Comparison of ENCODE assay signal across 8 cellular contexts in the genomic region with DNA sequence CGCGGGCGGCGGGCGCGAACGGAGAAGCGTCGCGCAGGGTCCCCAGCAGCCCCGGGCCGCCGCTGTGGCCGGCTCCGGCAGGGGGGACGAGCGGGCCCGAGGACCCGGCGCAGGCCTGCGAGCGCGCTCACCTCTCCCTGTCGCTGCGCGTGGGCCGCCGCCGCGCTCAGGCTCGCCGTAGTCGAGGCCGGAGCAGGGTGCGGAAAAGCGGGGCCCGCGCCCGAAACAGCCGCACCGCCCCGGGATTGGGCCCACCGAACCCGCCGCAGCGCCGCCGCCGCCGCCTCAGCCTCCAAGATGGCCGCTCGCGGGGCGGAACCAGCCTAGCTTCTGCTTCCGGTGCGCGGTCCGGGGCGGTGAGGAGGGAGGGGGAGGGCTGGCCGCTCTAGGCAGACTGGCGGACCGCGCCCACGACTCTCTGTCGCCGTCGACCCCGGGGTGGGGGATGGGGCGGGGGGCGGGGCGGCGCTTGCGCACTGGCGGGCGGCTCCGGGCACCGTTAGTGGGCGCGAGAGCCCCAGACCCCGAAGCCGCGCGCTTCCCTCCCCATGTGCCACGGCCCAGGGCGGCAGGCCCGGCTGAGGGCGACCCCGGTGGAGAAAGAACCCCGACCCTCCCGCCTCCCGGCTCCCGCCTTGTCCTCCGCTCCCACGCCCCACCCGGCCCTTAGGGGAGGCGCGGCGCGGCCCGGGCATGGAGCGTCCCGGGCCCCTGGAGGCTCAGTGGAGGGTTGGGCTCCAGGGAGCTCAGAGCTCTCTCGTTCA. TPM values are rescaled to one million over a fixed set of nuclear protein-coding genes. Genes with fewer than 3 reads are reported as not detected.
DNase-seq lines count a peak whose midpoint lies in the region; ATAC-seq and TF ChIP-seq lines count a peak whose summit lies in the region.

Gene UBE2J2 (minus strand): TSS at position 320 of the 764 bp plus-strand sequence. CDS start 5,862 bp downstream, outside the sequence.

- no peaks in the 10 kb centered on the region for H3K9me3 Mint-ChIP-seq in activated T-cell treated with anti-CD3 and anti-CD28 coated beads, Interleukin-2, amount 50 U/mL, for 24 hours

- WGBS in esophagus, 2 donors, result 0 to 1% methylated on average over 72 to 103 of the region's 103 CpGs

- H3K27me3 ChIP-seq in esophagus (ENCODE audit: control insufficient read depth in 1 of 2, insufficient read depth in 2 of 2, low read length in 2 of 2) (no peaks in the 10 kb centered on the region), muscle layer of colon (ENCODE audit: control insufficient read depth in 1 of 2, insufficient read depth in 2 of 2, low read length in 2 of 2) (no peaks in the 10 kb centered on the region)

- H3K4me1 ChIP-seq in esophagus (ENCODE audit: control insufficient read depth in 2 of 2, insufficient read depth in 2 of 2, low read length in 1 of 2) (peaks cover 13 to 29% of the 10 kb centered on the region in 2 donors), muscle layer of colon (ENCODE audit: insufficient read depth, low read length) (peaks cover 37% of the 10 kb centered on the region)

- no peaks in the 10 kb centered on the region for H3K27me3 Mint-ChIP-seq in activated T-cell treated with anti-CD3 and anti-CD28 coated beads, Interleukin-2, amount 50 U/mL, for 24 hours

- H3K36me3 ChIP-seq in esophagus (ENCODE audit: control insufficient read depth in 2 of 2, insufficient read depth in 2 of 2, low read length in 1 of 2) (peaks cover 0 to 6% of the 10 kb centered on the region in 2 donors), muscle layer of colon (ENCODE audit: insufficient read depth, low read length) (no peaks in the 10 kb centered on the region)

- DNase-seq in COLO668 (lab: John Stamatoyannopoulos, UW; ENCODE audit: unreplicated experiment), result peak; percentile 98
- DNase-seq in HuH-7.5 (ENCODE audit: low spot score), result peak; percentile 97
- DNase-seq in activated T-cell treated with anti-CD3 and anti-CD28 coated beads, Interleukin-2, amount 50 U/mL, for 24 hours, result peak; percentile 95
- DNase-seq in stimulated activated CD8-positive, alpha-beta memory T cell treated with anti-CD3 and anti-CD28 coated beads, Interleukin-7, amount 100 ng/mL, for 1 hour (ENCODE audit: low read depth in 2 of 2), result peak; percentile 84 to 87

- no peaks in the 10 kb centered on the region for H3K9me3 ChIP-seq in esophagus (ENCODE audit: control insufficient read depth in 2 of 2, insufficient read depth in 1 of 2, low read depth in 1 of 2, low read length in 1 of 2)
- no peaks in the 10 kb centered on the region for H3K9me3 ChIP-seq in muscle layer of colon (ENCODE audit: low read length)

- H3K4me3 Mint-ChIP-seq in activated T-cell treated with anti-CD3 and anti-CD28 coated beads, Interleukin-2, amount 50 U/mL, for 24 hours, result peak within 1 kb of the TSS; percentile 91

- H3K27ac Mint-ChIP-seq in activated T-cell treated with anti-CD3 and anti-CD28 coated beads, Interleukin-2, amount 50 U/mL, for 24 hours, result peak within 1 kb of the TSS; percentile 94

- H3K9ac ChIP-seq in muscle layer of colon (ENCODE audit: low read length), result peak within 1 kb of the TSS; percentile 80

- H3K36me3 Mint-ChIP-seq in activated T-cell treated with anti-CD3 and anti-CD28 coated beads, Interleukin-2, amount 50 U/mL, for 24 hours (ENCODE audit: low read depth), result peaks cover 39% of the 10 kb centered on the region

- H3K4me1 Mint-ChIP-seq in activated T-cell treated with anti-CD3 and anti-CD28 coated beads, Interleukin-2, amount 50 U/mL, for 24 hours (ENCODE audit: low read depth), result peaks cover 41% of the 10 kb centered on the region

- H3K4me3 ChIP-seq in esophagus (ENCODE audit: low read depth in 1 of 2, low read length in 2 of 2) (peak within 1 kb of the TSS; percentile 83 to 90), muscle layer of colon (ENCODE audit: low read depth in 1 of 2, low read length in 2 of 2) (peak within 1 kb of the TSS; percentile 66 to 91)

- ATAC-seq in GM21390 (IDR thresholded peaks at IDR 0.05; ENCODE audit: unreplicated experiment), result peak; percentile 82

- peak within 1 kb of the TSS; percentile 85 to 87 for H3K27ac ChIP-seq in esophagus (ENCODE audit: low read depth in 2 of 2, low read length in 1 of 2)
- H3K27ac ChIP-seq in muscle layer of colon (ENCODE audit: low read depth, low read length), result peak within 1 kb of the TSS; percentile 54

TF ChIP-seq in PFSK-1, 5 proteins besides CTCF, POLR2A, EP300 and RAD21:
- TF ChIP-seq SIN3A (IDR thresholded peaks at IDR 0.05; ENCODE audit: borderline replicate concordance, insufficient read depth, low read length), result no peak; the same call in 1 of the 2 replicates
- TF ChIP-seq TAF1 (IDR thresholded peaks at IDR 0.05; ENCODE audit: borderline replicate concordance, insufficient read depth, low read length), result peak; percentile 72; the same call in 1 of the 2 replicates
- peak; percentile 75 for TF ChIP-seq FOXP2 (optimal IDR thresholded peaks at IDR 0.05; ENCODE audit: borderline replicate concordance, extremely low read depth, extremely low read length, insufficient read depth)
- peak; percentile 83 for TF ChIP-seq POLR2AphosphoS5 (IDR thresholded peaks at IDR 0.05; ENCODE audit: low read depth, low read length)
- TF ChIP-seq, protein P1, sequence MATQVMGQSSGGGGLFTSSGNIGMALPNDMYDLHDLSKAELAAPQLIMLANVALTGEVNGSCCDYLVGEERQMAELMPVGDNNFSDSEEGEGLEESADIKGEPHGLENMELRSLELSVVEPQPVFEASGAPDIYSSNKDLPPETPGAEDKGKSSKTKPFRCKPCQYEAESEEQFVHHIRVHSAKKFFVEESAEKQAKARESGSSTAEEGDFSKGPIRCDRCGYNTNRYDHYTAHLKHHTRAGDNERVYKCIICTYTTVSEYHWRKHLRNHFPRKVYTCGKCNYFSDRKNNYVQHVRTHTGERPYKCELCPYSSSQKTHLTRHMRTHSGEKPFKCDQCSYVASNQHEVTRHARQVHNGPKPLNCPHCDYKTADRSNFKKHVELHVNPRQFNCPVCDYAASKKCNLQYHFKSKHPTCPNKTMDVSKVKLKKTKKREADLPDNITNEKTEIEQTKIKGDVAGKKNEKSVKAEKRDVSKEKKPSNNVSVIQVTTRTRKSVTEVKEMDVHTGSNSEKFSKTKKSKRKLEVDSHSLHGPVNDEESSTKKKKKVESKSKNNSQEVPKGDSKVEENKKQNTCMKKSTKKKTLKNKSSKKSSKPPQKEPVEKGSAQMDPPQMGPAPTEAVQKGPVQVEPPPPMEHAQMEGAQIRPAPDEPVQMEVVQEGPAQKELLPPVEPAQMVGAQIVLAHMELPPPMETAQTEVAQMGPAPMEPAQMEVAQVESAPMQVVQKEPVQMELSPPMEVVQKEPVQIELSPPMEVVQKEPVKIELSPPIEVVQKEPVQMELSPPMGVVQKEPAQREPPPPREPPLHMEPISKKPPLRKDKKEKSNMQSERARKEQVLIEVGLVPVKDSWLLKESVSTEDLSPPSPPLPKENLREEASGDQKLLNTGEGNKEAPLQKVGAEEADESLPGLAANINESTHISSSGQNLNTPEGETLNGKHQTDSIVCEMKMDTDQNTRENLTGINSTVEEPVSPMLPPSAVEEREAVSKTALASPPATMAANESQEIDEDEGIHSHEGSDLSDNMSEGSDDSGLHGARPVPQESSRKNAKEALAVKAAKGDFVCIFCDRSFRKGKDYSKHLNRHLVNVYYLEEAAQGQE (IDR thresholded peaks at IDR 0.05; ENCODE audit: insufficient read depth in 1 of 2, low read depth in 2 of 2, low read length in 2 of 2), result peak in 1 of 2 experiments; percentile 27; a peak in 1 of 4 replicates

RNA-seq across cellular contexts. Expression of gene UBE2J2, which starts in this region (rescaled TPM):
- 82.7 TPM for polyA plus RNA-seq in PFSK-1 (2012; ENCODE audit: insufficient read length, low read depth)
- 10 to 100 TPM; 38.2 to 40.9 TPM for polyA plus RNA-seq in esophagus

Comparison
In these comparisons a context has a peak if more than half of its experiments do, and no peak if none do; other contexts are left out.
1. Peak in every context shown above with its lines: DNase-seq, ATAC-seq, H3K4me3 ChIP-seq and H3K27ac ChIP-seq.